Comparison of ENCODE assay signal across 8 cellular contexts in genomic region chr6:149545258-149545753, GRCh38.
DNase-seq lines count a peak whose midpoint lies in the region; ATAC-seq and TF ChIP-seq lines count a peak whose summit lies in the region.

No MANE protein-coding gene starts in this region.

- DNase-seq in DMS 273 (lab: John Stamatoyannopoulos, UW; ENCODE audit: unreplicated experiment) (peak; percentile 58), NOMO-1 treated with DMSO at 0.1 percent for 48 hours (lab: John Stamatoyannopoulos, UW; ENCODE audit: unreplicated experiment) (peak; percentile 64), activated T-cell treated with anti-CD3 and anti-CD28 coated beads for 24 hours (ENCODE audit: low read depth) (peak; percentile 43), erythroblast (lab: John Stamatoyannopoulos, UW) (peak; percentile 78 to 83)
- peak; percentile 51 to 83 (median 74) for DNase-seq in stimulated activated naive CD4-positive, alpha-beta T cell (lab: John Stamatoyannopoulos, UW)

- no peaks in the 10 kb centered on the region for H3K27me3 ChIP-seq in muscle layer of colon (ENCODE audit: control insufficient read depth in 1 of 2, insufficient read depth in 2 of 2, low read length in 2 of 2)

- H3K4me3 ChIP-seq in HEK293 (ENCODE audit: low read depth, low read length): peak overlapping the region; percentile 79
- H3K4me3 ChIP-seq in muscle layer of colon (ENCODE audit: low read depth in 1 of 2, low read length in 2 of 2): peak overlapping the region; percentile 88 to 100

- H3K9me3 ChIP-seq in HEK293 (ENCODE audit: control insufficient read depth, insufficient read depth, low read depth, low read length): no peaks in the 10 kb centered on the region
- no peaks in the 10 kb centered on the region for H3K9me3 ChIP-seq in muscle layer of colon (ENCODE audit: low read length)

- H3K4me1 ChIP-seq in HEK293 (ENCODE audit: control insufficient read depth, insufficient read depth, low read length) (peaks cover 3% of the 10 kb centered on the region; the same call in 1 of the 2 replicates), muscle layer of colon (ENCODE audit: insufficient read depth, low read length) (peaks cover 25% of the 10 kb centered on the region)

- peak overlapping the region; percentile 79 for H3K27ac ChIP-seq in HEK293 (ENCODE audit: extremely low read depth, low read depth, low read length)
- peak overlapping the region; percentile 92 for H3K27ac ChIP-seq in muscle layer of colon (ENCODE audit: low read depth, low read length)

- POLR2A ChIA-PET in HEK293 (lab: Yijun Ruan, JAX): interaction anchor here (0.9 to 3.3 kb wide), 6 partner anchors 15 to 204 kb away, joined by 3 to 11 read pairs (median 7); partner anchors contain the start of genes GINM1, LATS1 and PCMT1

- ATAC-seq in HG02970 (IDR thresholded peaks at IDR 0.05; ENCODE audit: low FRiP score, unreplicated experiment): no peak

- peak; percentile 13; the same call in 1 of the 2 replicates for TF ChIP-seq CTCF in HEK293 (tag by site-specific recombination; IDR thresholded peaks at IDR 0.05)

- H3K9ac ChIP-seq in muscle layer of colon (ENCODE audit: low read length): peak overlapping the region; percentile 100

- no peak for TF ChIP-seq POLR2A in erythroblast (IDR thresholded peaks at IDR 0.05; ENCODE audit: low read length)

- H3K36me3 ChIP-seq in HEK293 (ENCODE audit: control insufficient read depth in 2 of 2, insufficient read depth in 1 of 2, low read length in 2 of 2) (peaks cover 7% of the 10 kb centered on the region in 2 experiments), muscle layer of colon (ENCODE audit: insufficient read depth, low read length) (no peaks in the 10 kb centered on the region)

- CTCF ChIA-PET in HEK293 (lab: Yijun Ruan, JAX): interaction anchor here (0.6 to 2.8 kb wide), 17 partner anchors 8 to 518 kb away, joined by 3 to 14 read pairs (median 5); partner anchors contain the start of gene NUP43

TF ChIP-seq in HEK293, 187 proteins besides CTCF, POLR2A, EP300 and RAD21:
- TF ChIP-seq ZNF596 (tag by site-specific recombination; IDR thresholded peaks at IDR 0.05) (no peak), ZBTB6 (tag by site-specific recombination; IDR thresholded peaks at IDR 0.05) (no peak), ZNF239 (tag by site-specific recombination; IDR thresholded peaks at IDR 0.05) (no peak), ZSCAN4 (tag by site-specific recombination; IDR thresholded peaks at IDR 0.05) (0 out of 2 replicates have a peak, but pooled peaks have one; percentile 67), FEZF1 (tag by site-specific recombination; IDR thresholded peaks at IDR 0.05) (0 out of 2 replicates have a peak, but pooled peaks have one; percentile 3), ZNF280C (tag by site-specific recombination; IDR thresholded peaks at IDR 0.05) (no peak), ZBTB11 (tag by site-specific recombination; conservative IDR thresholded peaks at IDR 0.05; ENCODE audit: low read depth) (no peak), MEIS1 (CRISPR knock-in tag; IDR thresholded peaks at IDR 0.05; ENCODE audit: borderline replicate concordance) (no peak), ZSCAN16 (tag by site-specific recombination; IDR thresholded peaks at IDR 0.05) (peak; percentile 99), ZNF600 (tag by site-specific recombination; IDR thresholded peaks at IDR 0.05) (peak; percentile 21; the same call in 1 of the 2 replicates), ZNF362 (tag by site-specific recombination; IDR thresholded peaks at IDR 0.05) (no peak), GLI4 (tag by site-specific recombination; IDR thresholded peaks at IDR 0.05) (0 out of 2 replicates have a peak, but pooled peaks have one; percentile 19), ZNF10 (tag by site-specific recombination; IDR thresholded peaks at IDR 0.05) (no peak), ZNF473 (tag by site-specific recombination; IDR thresholded peaks at IDR 0.05) (no peak), ZBTB1 (tag by site-specific recombination; IDR thresholded peaks at IDR 0.05) (no peak), ZNF549 (tag by site-specific recombination; IDR thresholded peaks at IDR 0.05) (no peak), ZNF558 (tag by site-specific recombination; IDR thresholded peaks at IDR 0.05) (no peak), ZNF629 (tag by site-specific recombination; IDR thresholded peaks at IDR 0.05) (no peak), ZSCAN23 (tag by site-specific recombination; IDR thresholded peaks at IDR 0.05) (no peak), SP7 (tag by site-specific recombination; IDR thresholded peaks at IDR 0.05) (no peak), ZNF302 (tag by site-specific recombination; IDR thresholded peaks at IDR 0.05; ENCODE audit: low read depth) (no peak), ZFP37 (tag by site-specific recombination; IDR thresholded peaks at IDR 0.05) (no peak), MYNN (tag by site-specific recombination; IDR thresholded peaks at IDR 0.05; ENCODE audit: borderline replicate concordance) (0 out of 2 replicates have a peak, but pooled peaks have one; percentile 18)
